In the genomic region with DNA sequence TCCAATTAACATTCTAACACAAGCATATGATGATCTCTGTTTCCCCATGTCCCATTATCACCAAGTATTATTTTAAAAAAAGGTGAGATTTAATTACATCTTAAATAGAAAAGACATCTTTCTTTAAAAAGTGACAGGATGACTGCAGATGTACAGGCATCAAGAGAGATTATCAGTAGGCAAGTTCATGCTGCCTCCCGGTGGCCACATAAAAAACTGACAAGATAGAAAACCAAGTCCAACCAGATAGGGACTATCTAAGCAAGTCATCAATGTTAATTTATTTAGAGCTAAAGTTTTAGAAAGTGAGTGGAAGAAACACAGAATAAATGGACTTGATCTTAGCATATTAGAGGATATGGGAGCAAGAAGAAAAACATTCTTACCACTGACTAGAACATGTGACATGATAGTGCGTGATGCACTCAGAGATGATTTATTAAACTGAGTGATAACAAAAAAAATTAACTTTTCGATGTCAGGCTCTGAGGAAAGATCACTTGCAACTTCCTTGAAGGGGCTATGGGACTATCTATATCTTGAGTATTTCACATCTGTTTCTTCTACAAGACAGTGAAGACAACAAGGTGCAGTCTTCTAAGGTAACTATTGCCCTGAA, we compare ENCODE assay signal across 9 cellular contexts. TPM values are rescaled to one million over a fixed set of nuclear protein-coding genes. Genes with fewer than 3 reads are reported as not detected.
DNase-seq lines count a peak whose midpoint lies in the region; ATAC-seq, FAIRE-seq and TF ChIP-seq lines count a peak whose summit lies in the region.
"Had no signal": no experiment of that assay in that cellular context is flagged by ENCODE, and none has a peak within 500 bp of the region (broad histone marks: within the 10 kb centered on the region; RNA-seq: fewer than 3 reads in every experiment).

No MANE protein-coding gene starts in this region.

- H3K4me2 ChIP-seq in SK-N-SH = no peak overlapping the region

- H3K36me3 ChIP-seq in SK-N-SH (replicated peaks in 1 of 2; ENCODE audit: control insufficient read depth in 1 of 2, insufficient read depth in 2 of 2, low read length in 1 of 2) = no peaks in the 10 kb centered on the region
- H3K36me3 ChIP-seq in gastroesophageal sphincter = no peaks in the 10 kb centered on the region

- H3K9me2 ChIP-seq in SK-N-SH = no peaks in the 10 kb centered on the region

- H3K4me3 ChIP-seq in SK-N-SH (ENCODE audit: low read depth in 2 of 2, low read length in 1 of 2) (no peak overlapping the region), gastroesophageal sphincter (no peak overlapping the region)

- FAIRE-seq in GM12892 (lab: Jason Lieb, UNC) = no peak

- H3K4me1 ChIP-seq in SK-N-SH (ENCODE audit: control insufficient read depth in 1 of 2, insufficient read depth in 2 of 2, low read depth in 1 of 2, low read length in 1 of 2) (no peaks in the 10 kb centered on the region), gastroesophageal sphincter (no peaks in the 10 kb centered on the region)

- peak; percentile 37 for DNase-seq in G401 (ENCODE audit: low spot score)
- DNase-seq in HuH-7 (ENCODE audit: low spot score) = peak; percentile 61
- peak; percentile 75 for DNase-seq in SK-N-SH
- peak; percentile 35 for DNase-seq in retina
- DNase-seq in GM12892 (ENCODE audit: insufficient read length) = no peak

- no peak for ATAC-seq in gastroesophageal sphincter
- ATAC-seq in GM21737 (IDR thresholded peaks at IDR 0.05; ENCODE audit: unreplicated experiment) = no peak

- TF ChIP-seq POLR2A in gastroesophageal sphincter (IDR thresholded peaks at IDR 0.05) (no peak), GM12892 (IDR thresholded peaks at IDR 0.05; ENCODE audit: low read depth, low read length) (no peak)

- H3K27me3 ChIP-seq in SK-N-SH (ENCODE audit: insufficient read depth) (no peaks in the 10 kb centered on the region), gastroesophageal sphincter (peaks cover 8% of the 10 kb centered on the region)

- CTCF ChIA-PET in SK-N-SH (lab: Yijun Ruan, JAX) = interaction anchor here (0.5 to 12.9 kb wide), 41 partner anchors 8 to 575 kb away, joined by 3 to 315 read pairs (median 5); a partner anchor contains a TSS

- TF ChIP-seq EP300 in SK-N-SH (IDR thresholded peaks at IDR 0.05; ENCODE audit: borderline replicate concordance in 1 of 2, low read depth in 1 of 2, low read length in 1 of 2) = no peak
- TF ChIP-seq EP300 in gastroesophageal sphincter (IDR thresholded peaks at IDR 0.05) = no peak

- no peaks in the 10 kb centered on the region for H3F3A ChIP-seq in SK-N-SH (replicated peaks; ENCODE audit: insufficient read depth)

- no peaks in the 10 kb centered on the region for H3K79me2 ChIP-seq in SK-N-SH (ENCODE audit: insufficient read depth)

- H4K20me1 ChIP-seq in SK-N-SH (ENCODE audit: insufficient read depth) = no peaks in the 10 kb centered on the region

- TF ChIP-seq RAD21 in SK-N-SH (IDR thresholded peaks at IDR 0.05; ENCODE audit: low read length) = peak; percentile 97

- in situ Hi-C loops in G401 (cut with HindIII; ENCODE audit: low sequenced_read_pairs) = no loop called here

- H2AFZ ChIP-seq in SK-N-SH (ENCODE audit: low read depth) = no peak overlapping the region

- 31% methylated on average over 3 of the region's 3 CpGs for WGBS in SK-N-SH (ENCODE audit: low lambda C conversion rate)
- WGBS in gastroesophageal sphincter (ENCODE audit: low coverage in 1 of 2), 2 donors = 27 to 42% methylated on average over 3 of the region's 3 CpGs

- H3K27ac ChIP-seq in 22Rv1 (no peak overlapping the region), SK-N-SH (ENCODE audit: low read depth in 2 of 2, low read length in 1 of 2) (no peak overlapping the region), gastroesophageal sphincter (no peak overlapping the region)

- H3K9ac ChIP-seq in SK-N-SH = no peak overlapping the region

- no peaks in the 10 kb centered on the region for H3K9me3 ChIP-seq in SK-N-SH
- H3K9me3 ChIP-seq in gastroesophageal sphincter = no peaks in the 10 kb centered on the region

- POLR2A ChIA-PET in SK-N-SH (lab: Yijun Ruan, JAX) = no interaction called here

- peak; percentile 82 for TF ChIP-seq CTCF in 22Rv1 (IDR thresholded peaks at IDR 0.05)
- TF ChIP-seq CTCF in SK-N-SH (IDR thresholded peaks at IDR 0.05) = peak; percentile 70
- TF ChIP-seq CTCF in gastroesophageal sphincter (IDR thresholded peaks at IDR 0.05) = peak; percentile 42 to 65 (median 63)

TF ChIP-seq in SK-N-SH, 30 proteins besides CTCF, POLR2A, EP300 and RAD21:
- TF ChIP-seq RXRA (IDR thresholded peaks at IDR 0.05; ENCODE audit: borderline replicate concordance, low read depth) = no peak
- TF ChIP-seq RCOR1 (IDR thresholded peaks at IDR 0.05; ENCODE audit: low read length) = no peak
- peak; percentile 59; the same call in 1 of the 2 replicates for TF ChIP-seq GATA2 (CRISPR knock-in tag; IDR thresholded peaks at IDR 0.05)
- peak; percentile 84 for TF ChIP-seq SMC3 (IDR thresholded peaks at IDR 0.05; ENCODE audit: low read depth, low read length)

RNA-seq across cellular contexts. Expression of a gene that starts 5.4 kb away (rescaled TPM):
- not detected in 2 replicates for total RNA-seq in G401 (2014; rRNA removed; shearing (Covaris generic))
- not detected in 2 replicates for polyA plus RNA-seq in SK-N-SH (2012; rRNA removed)
- not detected in 2 replicates for polyA plus RNA-seq in SK-N-SH (2012; cell fraction: cytosol; rRNA removed)
- polyA plus RNA-seq in SK-N-SH (2012; cell fraction: nucleus; rRNA removed) = not detected in 2 replicates
- under 1 TPM in 1 of 4 donors, not detected in 3; 0.73 TPM for total RNA-seq in gastroesophageal sphincter
- not detected for polyA plus RNA-seq in GM12892 (2012; ENCODE audit: missing spikeins)
- polyA plus RNA-seq: adipose tissue had no signal
